In genomic region chr12:131261906-131262305, GRCh38 we compare ENCODE assay signal across 12 cellular contexts.
DNase-seq lines count a peak whose midpoint lies in the region; ATAC-seq and TF ChIP-seq lines count a peak whose summit lies in the region.
"Had no signal": no experiment of that assay in that cellular context is flagged by ENCODE, and none has a peak within 500 bp of the region (broad histone marks: within the 10 kb centered on the region; RNA-seq: fewer than 3 reads in every experiment).

No MANE protein-coding gene starts in this region.

- TF ChIP-seq CTCF in right atrium auricular region (IDR thresholded peaks at IDR 0.05) (no peak), spleen (IDR thresholded peaks at IDR 0.05 in 8 of 11, conservative IDR thresholded peaks at IDR 0.05 in 3 of 11) (no peak)

- no peak overlapping the region for H3K4me3 ChIP-seq in right atrium auricular region
- no peak overlapping the region for H3K4me3 ChIP-seq in spleen
- H3K4me3 ChIP-seq: BLaER1 had no signal

- no peaks in the 10 kb centered on the region for H3K36me3 ChIP-seq in right atrium auricular region
- H3K36me3 ChIP-seq in spleen: no peaks in the 10 kb centered on the region
- H3K36me3 ChIP-seq: BLaER1 had no signal

- H3K27me3 ChIP-seq in right atrium auricular region (no peaks in the 10 kb centered on the region), spleen (replicated peaks in 1 of 7) (peaks cover 0 to 11% (median 0%) of the 10 kb centered on the region in 7 donors)
- H3K27me3 ChIP-seq: BLaER1 had no signal

- ATAC-seq in Right ventricle myocardium superior (ENCODE audit: poor library complexity) (peak; percentile 41), HG03469 (IDR thresholded peaks at IDR 0.05; ENCODE audit: unreplicated experiment) (no peak)
- ATAC-seq: HepG2 had no signal

- intact Hi-C loops in Right ventricle myocardium superior (cut with DNase I): no loop called here
- intact Hi-C loops in spleen (cut with DNase I; ENCODE audit: low total_unique reads): no loop called here

- H3K9me3 ChIP-seq in right atrium auricular region (no peaks in the 10 kb centered on the region), spleen (no peaks in the 10 kb centered on the region)
- H3K9me3 ChIP-seq: BLaER1 had no signal

- DNase-seq in NCI-H1092 treated with DMSO at 0.1 percent for 48 hours (lab: John Stamatoyannopoulos, UW): peak; percentile 22
- no peak for DNase-seq in NCI-H1092 (lab: John Stamatoyannopoulos, UW)
- DNase-seq in Right ventricle myocardium superior: no peak
- DNase-seq in right atrium auricular region (ENCODE audit: low spot score): no peak
- DNase-seq in spleen: peak; percentile 53
- DNase-seq in SK-N-DZ (ENCODE audit: low spot score): no peak
- DNase-seq: 8988T; CD4-positive, alpha-beta memory T cell; H9 had no signal

- no peak overlapping the region for H3K27ac ChIP-seq in right atrium auricular region
- no peak overlapping the region for H3K27ac ChIP-seq in spleen
- H3K27ac ChIP-seq: BLaER1 had no signal

- TF ChIP-seq POLR2A in spleen (IDR thresholded peaks at IDR 0.05): no peak

- H3K4me1 ChIP-seq in right atrium auricular region: no peaks in the 10 kb centered on the region
- H3K4me1 ChIP-seq in spleen: no peaks in the 10 kb centered on the region
- H3K4me1 ChIP-seq: BLaER1 had no signal

- 88 to 91% (median 88%) methylated on average over 17 of the region's 17 CpGs for WGBS in spleen, 5 donors

Comparison
In these comparisons a context has a peak if more than half of its experiments do, and no peak if none do; other contexts are left out.
1. DNase-seq: peak in NCI-H1092 treated with DMSO at 0.1 percent for 48 hours (single experiment) and spleen (single experiment); none in NCI-H1092 (single experiment), Right ventricle myocardium superior (single experiment), right atrium auricular region (single experiment) and SK-N-DZ (single experiment).